Comparison of ENCODE assay signal across 3 cellular contexts in genomic region chr4:176139518-176139917, GRCh38.
TF ChIP-seq lines count a peak whose summit lies in the region.

No MANE protein-coding gene starts in this region.

TF ChIP-seq in HCT116, 20 proteins besides CTCF, POLR2A, EP300 and RAD21:
- TF ChIP-seq EGR1 (IDR thresholded peaks at IDR 0.05; ENCODE audit: low read depth) (no peak), EZH2phosphoT487 (IDR thresholded peaks at IDR 0.05; ENCODE audit: borderline replicate concordance) (no peak), MAX (IDR thresholded peaks at IDR 0.05) (no peak), ZFX (IDR thresholded peaks at IDR 0.05) (no peak), ZNF274 (IDR thresholded peaks at IDR 0.05; ENCODE audit: low read depth, low read length) (no peak), POLR2AphosphoS5 (IDR thresholded peaks at IDR 0.05; ENCODE audit: low read depth, low read length) (no peak), ATF3 (IDR thresholded peaks at IDR 0.05) (no peak), EZH2 (IDR thresholded peaks at IDR 0.05) (no peak), FOSL1 (IDR thresholded peaks at IDR 0.05; ENCODE audit: low read depth) (no peak), SP1 (IDR thresholded peaks at IDR 0.05; ENCODE audit: low read depth) (no peak), YY1 (IDR thresholded peaks at IDR 0.05; ENCODE audit: extremely low read depth, insufficient replicate concordance, low read depth, low read length) (no peak), ELF1 (IDR thresholded peaks at IDR 0.05; ENCODE audit: borderline replicate concordance, low read depth) (no peak), SIN3A (IDR thresholded peaks at IDR 0.05; ENCODE audit: low read depth) (no peak), SRF (IDR thresholded peaks at IDR 0.05; ENCODE audit: low read depth) (no peak), REST (IDR thresholded peaks at IDR 0.05; ENCODE audit: low read depth) (no peak), CEBPB (IDR thresholded peaks at IDR 0.05; ENCODE audit: low read depth) (no peak)

TF ChIP-seq in SK-N-SH, 30 proteins besides CTCF, POLR2A, EP300 and RAD21:
- TF ChIP-seq RFX5 (IDR thresholded peaks at IDR 0.05; ENCODE audit: low read length) = no peak
- TF ChIP-seq SMC3 (IDR thresholded peaks at IDR 0.05; ENCODE audit: low read depth, low read length) = no peak
- no peak for TF ChIP-seq TAF1 (IDR thresholded peaks at IDR 0.05; ENCODE audit: borderline replicate concordance, low read depth, low read length)
- no peak for TF ChIP-seq MXI1 (IDR thresholded peaks at IDR 0.05; ENCODE audit: low read depth, low read length)
- no peak for TF ChIP-seq MEF2A (IDR thresholded peaks at IDR 0.05; ENCODE audit: borderline replicate concordance, low read depth)

TF ChIP-seq in neural cell, 6 proteins besides CTCF, POLR2A, EP300 and RAD21:
- TF ChIP-seq REST (IDR thresholded peaks at IDR 0.05; ENCODE audit: borderline replicate concordance) = peak; percentile 22
- no peak for TF ChIP-seq TAF1 (IDR thresholded peaks at IDR 0.05; ENCODE audit: low read depth)
- no peak for TF ChIP-seq MXI1 (conservative IDR thresholded peaks at IDR 0.05; ENCODE audit: poor library complexity, severe bottlenecking)
- no peak for TF ChIP-seq EZH2 (IDR thresholded peaks at IDR 0.05; ENCODE audit: borderline replicate concordance, insufficient read depth, low read length, poor library complexity, severe bottlenecking)
- TF ChIP-seq SMC3 (conservative IDR thresholded peaks at IDR 0.05; ENCODE audit: poor library complexity) = no peak
- TF ChIP-seq POLR2AphosphoS5 (IDR thresholded peaks at IDR 0.05) = peak; percentile 8
